9 cellular contexts compared by ENCODE assay signal in the genomic region with DNA sequence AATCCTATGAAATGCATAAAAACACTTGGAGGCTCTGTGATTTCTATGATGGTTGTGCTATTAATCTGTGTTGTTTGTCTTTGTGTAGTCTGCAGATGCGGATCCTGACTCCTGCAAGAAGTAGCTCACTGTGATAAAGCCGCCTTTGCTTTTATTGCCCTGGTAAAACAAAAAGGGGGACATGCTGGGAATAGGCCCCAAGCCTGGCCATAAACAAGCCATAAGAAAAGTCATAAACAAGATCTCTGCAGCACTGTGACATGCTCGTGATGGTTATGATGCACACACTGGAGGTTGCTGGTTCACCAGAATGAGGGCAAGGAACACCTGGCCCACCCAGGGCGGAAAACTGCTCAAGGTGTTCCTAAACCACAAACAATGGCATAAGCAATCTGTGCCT. TPM values are rescaled to one million over a fixed set of nuclear protein-coding genes. Genes with fewer than 3 reads are reported as not detected.
"Had no signal": no experiment of that assay in that cellular context is flagged by ENCODE, and none has a peak within 500 bp of the region (broad histone marks: within the 10 kb centered on the region; RNA-seq: fewer than 3 reads in every experiment).

No MANE protein-coding gene starts in this region.

- ATAC-seq: GM12878 had no signal

- H3K4me3 ChIP-seq: GM12878 had no signal

- FAIRE-seq: G401.6, GM12878, GM12891, GM12892, GM18507, GM19239 had no signal

- DNase-seq: GDM1, GF-D8 had no signal

RNA-seq across cellular contexts. Expression of a gene that starts 36.5 kb away (rescaled TPM):
- total RNA-seq: G401 had no signal
